In genomic region chr6:32087574-32088486, GRCh38 we compare ENCODE assay signal across 9 cellular contexts. TPM values are rescaled to one million over a fixed set of nuclear protein-coding genes. Genes with fewer than 3 reads are reported as not detected.
DNase-seq lines count a peak whose midpoint lies in the region; ATAC-seq and TF ChIP-seq lines count a peak whose summit lies in the region.
"Had no signal": no experiment of that assay in that cellular context is flagged by ENCODE, and none has a peak within 500 bp of the region (broad histone marks: within the 10 kb centered on the region; RNA-seq: fewer than 3 reads in every experiment).

No MANE protein-coding gene starts in this region.

- no peaks in the 10 kb centered on the region for H3K9me3 ChIP-seq in stomach smooth muscle (ENCODE audit: control insufficient read depth in 2 of 2, low read length in 2 of 2)

- peaks cover 8 to 11% of the 10 kb centered on the region in 2 donors for H3K27me3 ChIP-seq in stomach smooth muscle (ENCODE audit: control insufficient read depth in 1 of 2, insufficient read depth in 2 of 2, low read length in 2 of 2)

- peaks cover 0 to 6% of the 10 kb centered on the region in 2 donors for H3K4me1 Mint-ChIP-seq in natural killer cell

- H3K27ac Mint-ChIP-seq in natural killer cell, result no peak overlapping the region
- H3K27ac Mint-ChIP-seq: T-helper 1 cell treated with Interleukin-12 subunit alpha and Interleukin-12 subunit beta and Interleukin-4 antibody, amounts not matched to agents 30 μg/mL and 1 μg/mL, for 36 hours had no signal

- no peaks in the 10 kb centered on the region for H3K36me3 Mint-ChIP-seq in natural killer cell

- intact Hi-C loops in natural killer cell (cut with micrococcal nuclease), result loop anchor here (2.0 kb wide), 1 partner anchor 67 kb away; the partner anchor contains the start of gene PPT2

- peak overlapping the region in 1 of 2 donors; percentile 20 for H3K9ac ChIP-seq in stomach smooth muscle (ENCODE audit: low read length in 2 of 2)

- peaks cover 4 to 17% of the 10 kb centered on the region in 2 donors for H3K36me3 ChIP-seq in stomach smooth muscle (ENCODE audit: control insufficient read depth in 2 of 2, insufficient read depth in 2 of 2, low read length in 2 of 2)

- TF ChIP-seq POLR2A in erythroblast (IDR thresholded peaks at IDR 0.05; ENCODE audit: low read length), result no peak

- peak overlapping the region; percentile 31 for H3K27ac ChIP-seq in stomach smooth muscle (ENCODE audit: low read length)

- TF ChIP-seq CTCF in GM12865 (IDR thresholded peaks at IDR 0.05; ENCODE audit: insufficient read depth, low read depth, low read length, missing control alignments), result peak; percentile 65
- peak; percentile 26 for TF ChIP-seq CTCF in natural killer cell (IDR thresholded peaks at IDR 0.05)

- peaks cover 35 to 41% of the 10 kb centered on the region in 2 donors for H3K27me3 Mint-ChIP-seq in natural killer cell (ENCODE audit: low read depth in 2 of 2)

- H3K9me3 Mint-ChIP-seq in natural killer cell, result no peaks in the 10 kb centered on the region
- H3K9me3 Mint-ChIP-seq: T-helper 1 cell treated with Interleukin-12 subunit alpha and Interleukin-12 subunit beta and Interleukin-4 antibody, amounts not matched to agents 30 μg/mL and 1 μg/mL, for 36 hours had no signal

- ATAC-seq in natural killer cell, result peak; percentile 75 to 94 (median 91)
- ATAC-seq in HG02759 (IDR thresholded peaks at IDR 0.05; ENCODE audit: unreplicated experiment), result no peak
- ATAC-seq in HG02852 (IDR thresholded peaks at IDR 0.05; ENCODE audit: unreplicated experiment), result no peak

- DNase-seq in GM12865 (ENCODE audit: low read depth), result peak; percentile 84
- DNase-seq in NCI-H748 (lab: John Stamatoyannopoulos, UW; ENCODE audit: unreplicated experiment), result peak; percentile 84
- DNase-seq in activated CD8-positive, alpha-beta memory T cell treated with anti-CD3 and anti-CD28 coated beads, Interleukin-2, amount 50 U/mL, for 24 hours (ENCODE audit: extremely low read depth), result peak; percentile 20
- DNase-seq in erythroblast (lab: John Stamatoyannopoulos, UW), result peak; percentile 86 to 89
- peak; percentile 59 for DNase-seq in natural killer cell

- peaks cover 19% of the 10 kb centered on the region for H3K4me1 ChIP-seq in stomach smooth muscle (ENCODE audit: control insufficient read depth, insufficient read depth, low read length)

- H3K4me3 Mint-ChIP-seq in natural killer cell, result peak overlapping the region; percentile 6
- H3K4me3 Mint-ChIP-seq: T-helper 1 cell treated with Interleukin-12 subunit alpha and Interleukin-12 subunit beta and Interleukin-4 antibody, amounts not matched to agents 30 μg/mL and 1 μg/mL, for 36 hours had no signal

- H3K4me3 ChIP-seq in GM12865 (ENCODE audit: low read depth, low read length) (no peak overlapping the region), stomach smooth muscle (ENCODE audit: low read length in 2 of 2) (no peak overlapping the region)

RNA-seq across cellular contexts. Expression of gene TNXB, which starts 21.3 kb away (rescaled TPM):
- 10 to 100 TPM; 11.7 to 15.2 (median 13.5) TPM for total RNA-seq in natural killer cell

RNA-seq across cellular contexts. Expression of gene ATF6B, which starts 40.2 kb away (rescaled TPM):
- total RNA-seq in natural killer cell, result 100 to 1,000 TPM; 157 to 187 (median 178) TPM

RNA-seq across cellular contexts. Expression of gene FKBPL, which starts 42.3 kb away (rescaled TPM):
- total RNA-seq in natural killer cell, result 1 to 10 TPM; 1.8 to 3.2 (median 2.4) TPM

RNA-seq across cellular contexts. Expression of gene CYP21A2, which starts 49.6 kb away (rescaled TPM):
- under 1 TPM in 2 of 3 donors, not detected in 1; 0.28 to 0.43 TPM for total RNA-seq in natural killer cell

Comparison
In these comparisons a context has a peak if more than half of its experiments do, and no peak if none do; other contexts are left out.
1. DNase-seq: peak in every context shown above with its lines; median percentile 88 in erythroblast; 84 in GM12865; 84 in NCI-H748; 59 in natural killer cell; 20 in activated CD8-positive, alpha-beta memory T cell treated with anti-CD3 and anti-CD28 coated beads, Interleukin-2, amount 50 U/mL, for 24 hours.
2. ATAC-seq: peak in natural killer cell (3 of 3); none in HG02759 (single experiment) and HG02852 (single experiment).